In genomic region chr18:24672165-24672950, GRCh38 we compare ENCODE assay signal across 1 cellular context.
TF ChIP-seq lines count a peak whose summit lies in the region.

No MANE protein-coding gene starts in this region.

TF ChIP-seq in SK-N-SH, 30 proteins besides CTCF, POLR2A, EP300 and RAD21 (continued from another document):
- no peak for TF ChIP-seq FOXM1 (IDR thresholded peaks at IDR 0.05; ENCODE audit: low read depth)
- peak; percentile 21; the same call in 1 of the 2 replicates for TF ChIP-seq TCF12 (IDR thresholded peaks at IDR 0.05)
- no peak for TF ChIP-seq USF2 (IDR thresholded peaks at IDR 0.05; ENCODE audit: borderline replicate concordance, low read depth, low read length)
- no peak for TF ChIP-seq JUND (IDR thresholded peaks at IDR 0.05)
- TF ChIP-seq, protein P1, sequence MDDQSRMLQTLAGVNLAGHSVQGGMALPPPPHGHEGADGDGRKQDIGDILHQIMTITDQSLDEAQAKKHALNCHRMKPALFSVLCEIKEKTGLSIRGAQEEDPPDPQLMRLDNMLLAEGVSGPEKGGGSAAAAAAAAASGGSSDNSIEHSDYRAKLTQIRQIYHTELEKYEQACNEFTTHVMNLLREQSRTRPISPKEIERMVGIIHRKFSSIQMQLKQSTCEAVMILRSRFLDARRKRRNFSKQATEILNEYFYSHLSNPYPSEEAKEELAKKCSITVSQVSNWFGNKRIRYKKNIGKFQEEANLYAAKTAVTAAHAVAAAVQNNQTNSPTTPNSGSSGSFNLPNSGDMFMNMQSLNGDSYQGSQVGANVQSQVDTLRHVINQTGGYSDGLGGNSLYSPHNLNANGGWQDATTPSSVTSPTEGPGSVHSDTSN (IDR thresholded peaks at IDR 0.05) = no peak
- peak; percentile 88 for TF ChIP-seq GATA2 (CRISPR knock-in tag; IDR thresholded peaks at IDR 0.05)
